ENCODE assay signal across 1 cellular context in the genomic region with DNA sequence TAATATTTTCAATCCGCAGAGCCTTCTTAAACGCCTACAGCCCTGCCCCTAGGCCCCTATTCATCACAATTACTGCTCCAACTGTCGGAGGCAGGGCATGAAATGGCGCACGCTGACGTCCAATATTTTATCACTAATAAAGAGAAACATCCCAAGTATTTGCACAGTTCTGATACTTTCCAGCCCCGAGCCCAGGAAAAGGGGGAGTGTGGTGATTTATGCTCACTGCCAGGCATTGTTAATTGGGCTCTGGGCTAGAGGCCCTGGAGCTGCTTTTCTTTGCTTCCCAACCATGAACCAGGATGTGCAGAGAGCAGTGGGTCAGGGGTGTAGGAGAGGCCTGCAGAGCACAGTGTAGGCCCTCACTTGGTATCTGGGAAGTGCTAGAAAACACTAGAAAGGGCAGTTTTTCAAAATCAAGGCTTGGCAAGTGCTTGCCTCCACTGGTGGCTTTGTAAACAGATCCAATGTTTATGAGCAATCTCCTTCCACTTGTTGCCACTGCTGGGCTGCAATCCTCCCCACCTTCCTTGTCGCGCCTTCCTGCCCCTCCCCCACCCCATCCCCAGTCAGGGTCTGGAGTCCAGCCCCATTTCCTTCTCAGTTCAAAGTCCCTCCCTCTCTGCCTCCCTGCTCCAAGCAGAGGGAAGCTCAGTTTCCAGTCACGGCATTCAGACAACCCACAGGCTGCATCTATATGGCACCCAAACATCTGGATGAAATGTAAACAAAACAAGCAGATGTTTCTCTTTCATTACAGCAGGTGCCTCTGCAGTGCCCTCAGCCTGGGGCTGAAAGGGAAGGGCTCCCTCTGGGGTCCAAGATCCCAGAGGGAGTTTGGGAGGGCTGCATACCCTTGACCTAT.
TF ChIP-seq lines count a peak whose summit lies in the region.

No MANE protein-coding gene starts in this region.

TF ChIP-seq in HepG2, 621 proteins besides CTCF, POLR2A, EP300 and RAD21 (continued from another document and continues in another):
- TF ChIP-seq, protein P1, sequence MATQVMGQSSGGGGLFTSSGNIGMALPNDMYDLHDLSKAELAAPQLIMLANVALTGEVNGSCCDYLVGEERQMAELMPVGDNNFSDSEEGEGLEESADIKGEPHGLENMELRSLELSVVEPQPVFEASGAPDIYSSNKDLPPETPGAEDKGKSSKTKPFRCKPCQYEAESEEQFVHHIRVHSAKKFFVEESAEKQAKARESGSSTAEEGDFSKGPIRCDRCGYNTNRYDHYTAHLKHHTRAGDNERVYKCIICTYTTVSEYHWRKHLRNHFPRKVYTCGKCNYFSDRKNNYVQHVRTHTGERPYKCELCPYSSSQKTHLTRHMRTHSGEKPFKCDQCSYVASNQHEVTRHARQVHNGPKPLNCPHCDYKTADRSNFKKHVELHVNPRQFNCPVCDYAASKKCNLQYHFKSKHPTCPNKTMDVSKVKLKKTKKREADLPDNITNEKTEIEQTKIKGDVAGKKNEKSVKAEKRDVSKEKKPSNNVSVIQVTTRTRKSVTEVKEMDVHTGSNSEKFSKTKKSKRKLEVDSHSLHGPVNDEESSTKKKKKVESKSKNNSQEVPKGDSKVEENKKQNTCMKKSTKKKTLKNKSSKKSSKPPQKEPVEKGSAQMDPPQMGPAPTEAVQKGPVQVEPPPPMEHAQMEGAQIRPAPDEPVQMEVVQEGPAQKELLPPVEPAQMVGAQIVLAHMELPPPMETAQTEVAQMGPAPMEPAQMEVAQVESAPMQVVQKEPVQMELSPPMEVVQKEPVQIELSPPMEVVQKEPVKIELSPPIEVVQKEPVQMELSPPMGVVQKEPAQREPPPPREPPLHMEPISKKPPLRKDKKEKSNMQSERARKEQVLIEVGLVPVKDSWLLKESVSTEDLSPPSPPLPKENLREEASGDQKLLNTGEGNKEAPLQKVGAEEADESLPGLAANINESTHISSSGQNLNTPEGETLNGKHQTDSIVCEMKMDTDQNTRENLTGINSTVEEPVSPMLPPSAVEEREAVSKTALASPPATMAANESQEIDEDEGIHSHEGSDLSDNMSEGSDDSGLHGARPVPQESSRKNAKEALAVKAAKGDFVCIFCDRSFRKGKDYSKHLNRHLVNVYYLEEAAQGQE (IDR thresholded peaks at IDR 0.05; ENCODE audit: borderline replicate concordance in 1 of 2, low read depth in 1 of 2, low read length in 2 of 2): peak in 1 of 2 experiments; percentile 25; a peak in 1 of 4 replicates
- TF ChIP-seq KDM6A (CRISPR knock-in tag; IDR thresholded peaks at IDR 0.05; ENCODE audit: low read depth) (peak; percentile 53; the same call in 1 of the 2 replicates), GABPA (IDR thresholded peaks at IDR 0.05; ENCODE audit: low read depth, low read length) (no peak), GABPA (CRISPR knock-in tag; IDR thresholded peaks at IDR 0.05; ENCODE audit: low read depth) (0 out of 2 replicates have a peak, but pooled peaks have one; percentile 41), SOX13 (IDR thresholded peaks at IDR 0.05) (0 out of 2 replicates have a peak, but pooled peaks have one; percentile 18), SOX13 (CRISPR knock-in tag; conservative IDR thresholded peaks at IDR 0.05 in 1 of 2, IDR thresholded peaks at IDR 0.05 in 1 of 2) (no peak), ZNF891 (CRISPR knock-in tag; IDR thresholded peaks at IDR 0.05) (no peak), ZFP37 (CRISPR knock-in tag; IDR thresholded peaks at IDR 0.05; ENCODE audit: borderline replicate concordance) (no peak; the same call in 1 of the 2 replicates), ZBTB7B (CRISPR knock-in tag; IDR thresholded peaks at IDR 0.05) (no peak), ZNF777 (CRISPR knock-in tag; IDR thresholded peaks at IDR 0.05) (no peak), ZSCAN29 (CRISPR knock-in tag; conservative IDR thresholded peaks at IDR 0.05) (0 out of 2 replicates have a peak, but pooled peaks have one; percentile 50), MIXL1 (CRISPR knock-in tag; IDR thresholded peaks at IDR 0.05) (0 out of 2 replicates have a peak, but pooled peaks have one; percentile 16), ZNF292 (CRISPR knock-in tag; IDR thresholded peaks at IDR 0.05; ENCODE audit: borderline replicate concordance, low read depth) (peak; percentile 81; the same call in 1 of the 2 replicates), ELF3 (CRISPR knock-in tag; IDR thresholded peaks at IDR 0.05) (peak; percentile 74), SALL1 (CRISPR knock-in tag; IDR thresholded peaks at IDR 0.05) (peak; percentile 80), TAF15 (IDR thresholded peaks at IDR 0.05; ENCODE audit: low read depth, low read length, poor library complexity, severe bottlenecking) (no peak), ZNF350 (CRISPR knock-in tag; IDR thresholded peaks at IDR 0.05; ENCODE audit: borderline replicate concordance, low read depth) (peak; percentile 52; the same call in 1 of the 2 replicates), ZNF746 (CRISPR knock-in tag; IDR thresholded peaks at IDR 0.05) (0 out of 2 replicates have a peak, but pooled peaks have one; percentile 40), ZSCAN31 (CRISPR knock-in tag; IDR thresholded peaks at IDR 0.05; ENCODE audit: low read depth) (no peak), ZNF605 (CRISPR knock-in tag; IDR thresholded peaks at IDR 0.05) (no peak), FOXP1 (IDR thresholded peaks at IDR 0.05) (no peak), FOXP1 (CRISPR knock-in tag; IDR thresholded peaks at IDR 0.05) (peak; percentile 47; the same call in 1 of the 2 replicates), HNF4A (CRISPR knock-in tag; IDR thresholded peaks at IDR 0.05) (peak; percentile 83), ZNF20 (CRISPR knock-in tag; IDR thresholded peaks at IDR 0.05) (no peak), FOXA3 (CRISPR knock-in tag; IDR thresholded peaks at IDR 0.05) (peak; percentile 43), SP4 (CRISPR knock-in tag; IDR thresholded peaks at IDR 0.05) (no peak), KDM2A (CRISPR knock-in tag; IDR thresholded peaks at IDR 0.05; ENCODE audit: borderline replicate concordance, low read depth) (peak; percentile 43; the same call in 1 of the 2 replicates), ZNF121 (CRISPR knock-in tag; IDR thresholded peaks at IDR 0.05) (no peak), ZFX (CRISPR knock-in tag; IDR thresholded peaks at IDR 0.05; ENCODE audit: low read depth) (peak; percentile 54), IKZF1 (IDR thresholded peaks at IDR 0.05) (no peak), ZMYM2 (CRISPR knock-in tag; IDR thresholded peaks at IDR 0.05) (no peak)
- TF ChIP-seq, protein P2, sequence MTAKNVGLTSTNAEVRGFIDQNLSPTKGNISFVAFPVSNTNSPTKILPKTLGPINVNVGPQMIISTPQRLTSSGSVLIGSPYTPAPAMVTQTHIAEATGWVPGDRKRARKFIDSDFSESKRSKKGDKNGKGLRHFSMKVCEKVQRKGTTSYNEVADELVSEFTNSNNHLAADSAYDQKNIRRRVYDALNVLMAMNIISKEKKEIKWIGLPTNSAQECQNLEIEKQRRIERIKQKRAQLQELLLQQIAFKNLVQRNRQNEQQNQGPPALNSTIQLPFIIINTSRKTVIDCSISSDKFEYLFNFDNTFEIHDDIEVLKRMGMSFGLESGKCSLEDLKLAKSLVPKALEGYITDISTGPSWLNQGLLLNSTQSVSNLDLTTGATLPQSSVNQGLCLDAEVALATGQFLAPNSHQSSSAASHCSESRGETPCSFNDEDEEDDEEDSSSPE (CRISPR knock-in tag; IDR thresholded peaks at IDR 0.05): 0 out of 2 replicates have a peak, but pooled peaks have one; percentile 8
- TF ChIP-seq, protein P3, sequence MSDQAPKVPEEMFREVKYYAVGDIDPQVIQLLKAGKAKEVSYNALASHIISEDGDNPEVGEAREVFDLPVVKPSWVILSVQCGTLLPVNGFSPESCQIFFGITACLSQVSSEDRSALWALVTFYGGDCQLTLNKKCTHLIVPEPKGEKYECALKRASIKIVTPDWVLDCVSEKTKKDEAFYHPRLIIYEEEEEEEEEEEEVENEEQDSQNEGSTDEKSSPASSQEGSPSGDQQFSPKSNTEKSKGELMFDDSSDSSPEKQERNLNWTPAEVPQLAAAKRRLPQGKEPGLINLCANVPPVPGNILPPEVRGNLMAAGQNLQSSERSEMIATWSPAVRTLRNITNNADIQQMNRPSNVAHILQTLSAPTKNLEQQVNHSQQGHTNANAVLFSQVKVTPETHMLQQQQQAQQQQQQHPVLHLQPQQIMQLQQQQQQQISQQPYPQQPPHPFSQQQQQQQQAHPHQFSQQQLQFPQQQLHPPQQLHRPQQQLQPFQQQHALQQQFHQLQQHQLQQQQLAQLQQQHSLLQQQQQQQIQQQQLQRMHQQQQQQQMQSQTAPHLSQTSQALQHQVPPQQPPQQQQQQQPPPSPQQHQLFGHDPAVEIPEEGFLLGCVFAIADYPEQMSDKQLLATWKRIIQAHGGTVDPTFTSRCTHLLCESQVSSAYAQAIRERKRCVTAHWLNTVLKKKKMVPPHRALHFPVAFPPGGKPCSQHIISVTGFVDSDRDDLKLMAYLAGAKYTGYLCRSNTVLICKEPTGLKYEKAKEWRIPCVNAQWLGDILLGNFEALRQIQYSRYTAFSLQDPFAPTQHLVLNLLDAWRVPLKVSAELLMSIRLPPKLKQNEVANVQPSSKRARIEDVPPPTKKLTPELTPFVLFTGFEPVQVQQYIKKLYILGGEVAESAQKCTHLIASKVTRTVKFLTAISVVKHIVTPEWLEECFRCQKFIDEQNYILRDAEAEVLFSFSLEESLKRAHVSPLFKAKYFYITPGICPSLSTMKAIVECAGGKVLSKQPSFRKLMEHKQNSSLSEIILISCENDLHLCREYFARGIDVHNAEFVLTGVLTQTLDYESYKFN (CRISPR knock-in tag; conservative IDR thresholded peaks at IDR 0.05): peak; percentile 85
- TF ChIP-seq, protein P4, sequence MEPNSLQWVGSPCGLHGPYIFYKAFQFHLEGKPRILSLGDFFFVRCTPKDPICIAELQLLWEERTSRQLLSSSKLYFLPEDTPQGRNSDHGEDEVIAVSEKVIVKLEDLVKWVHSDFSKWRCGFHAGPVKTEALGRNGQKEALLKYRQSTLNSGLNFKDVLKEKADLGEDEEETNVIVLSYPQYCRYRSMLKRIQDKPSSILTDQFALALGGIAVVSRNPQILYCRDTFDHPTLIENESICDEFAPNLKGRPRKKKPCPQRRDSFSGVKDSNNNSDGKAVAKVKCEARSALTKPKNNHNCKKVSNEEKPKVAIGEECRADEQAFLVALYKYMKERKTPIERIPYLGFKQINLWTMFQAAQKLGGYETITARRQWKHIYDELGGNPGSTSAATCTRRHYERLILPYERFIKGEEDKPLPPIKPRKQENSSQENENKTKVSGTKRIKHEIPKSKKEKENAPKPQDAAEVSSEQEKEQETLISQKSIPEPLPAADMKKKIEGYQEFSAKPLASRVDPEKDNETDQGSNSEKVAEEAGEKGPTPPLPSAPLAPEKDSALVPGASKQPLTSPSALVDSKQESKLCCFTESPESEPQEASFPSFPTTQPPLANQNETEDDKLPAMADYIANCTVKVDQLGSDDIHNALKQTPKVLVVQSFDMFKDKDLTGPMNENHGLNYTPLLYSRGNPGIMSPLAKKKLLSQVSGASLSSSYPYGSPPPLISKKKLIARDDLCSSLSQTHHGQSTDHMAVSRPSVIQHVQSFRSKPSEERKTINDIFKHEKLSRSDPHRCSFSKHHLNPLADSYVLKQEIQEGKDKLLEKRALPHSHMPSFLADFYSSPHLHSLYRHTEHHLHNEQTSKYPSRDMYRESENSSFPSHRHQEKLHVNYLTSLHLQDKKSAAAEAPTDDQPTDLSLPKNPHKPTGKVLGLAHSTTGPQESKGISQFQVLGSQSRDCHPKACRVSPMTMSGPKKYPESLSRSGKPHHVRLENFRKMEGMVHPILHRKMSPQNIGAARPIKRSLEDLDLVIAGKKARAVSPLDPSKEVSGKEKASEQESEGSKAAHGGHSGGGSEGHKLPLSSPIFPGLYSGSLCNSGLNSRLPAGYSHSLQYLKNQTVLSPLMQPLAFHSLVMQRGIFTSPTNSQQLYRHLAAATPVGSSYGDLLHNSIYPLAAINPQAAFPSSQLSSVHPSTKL (CRISPR knock-in tag; IDR thresholded peaks at IDR 0.05): peak; percentile 63
- TF ChIP-seq, protein P5, sequence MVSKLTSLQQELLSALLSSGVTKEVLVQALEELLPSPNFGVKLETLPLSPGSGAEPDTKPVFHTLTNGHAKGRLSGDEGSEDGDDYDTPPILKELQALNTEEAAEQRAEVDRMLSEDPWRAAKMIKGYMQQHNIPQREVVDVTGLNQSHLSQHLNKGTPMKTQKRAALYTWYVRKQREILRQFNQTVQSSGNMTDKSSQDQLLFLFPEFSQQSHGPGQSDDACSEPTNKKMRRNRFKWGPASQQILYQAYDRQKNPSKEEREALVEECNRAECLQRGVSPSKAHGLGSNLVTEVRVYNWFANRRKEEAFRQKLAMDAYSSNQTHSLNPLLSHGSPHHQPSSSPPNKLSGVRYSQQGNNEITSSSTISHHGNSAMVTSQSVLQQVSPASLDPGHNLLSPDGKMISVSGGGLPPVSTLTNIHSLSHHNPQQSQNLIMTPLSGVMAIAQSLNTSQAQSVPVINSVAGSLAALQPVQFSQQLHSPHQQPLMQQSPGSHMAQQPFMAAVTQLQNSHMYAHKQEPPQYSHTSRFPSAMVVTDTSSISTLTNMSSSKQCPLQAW (CRISPR knock-in tag; IDR thresholded peaks at IDR 0.05): peak; percentile 30; the same call in 1 of the 2 replicates
- TF ChIP-seq, protein P6, sequence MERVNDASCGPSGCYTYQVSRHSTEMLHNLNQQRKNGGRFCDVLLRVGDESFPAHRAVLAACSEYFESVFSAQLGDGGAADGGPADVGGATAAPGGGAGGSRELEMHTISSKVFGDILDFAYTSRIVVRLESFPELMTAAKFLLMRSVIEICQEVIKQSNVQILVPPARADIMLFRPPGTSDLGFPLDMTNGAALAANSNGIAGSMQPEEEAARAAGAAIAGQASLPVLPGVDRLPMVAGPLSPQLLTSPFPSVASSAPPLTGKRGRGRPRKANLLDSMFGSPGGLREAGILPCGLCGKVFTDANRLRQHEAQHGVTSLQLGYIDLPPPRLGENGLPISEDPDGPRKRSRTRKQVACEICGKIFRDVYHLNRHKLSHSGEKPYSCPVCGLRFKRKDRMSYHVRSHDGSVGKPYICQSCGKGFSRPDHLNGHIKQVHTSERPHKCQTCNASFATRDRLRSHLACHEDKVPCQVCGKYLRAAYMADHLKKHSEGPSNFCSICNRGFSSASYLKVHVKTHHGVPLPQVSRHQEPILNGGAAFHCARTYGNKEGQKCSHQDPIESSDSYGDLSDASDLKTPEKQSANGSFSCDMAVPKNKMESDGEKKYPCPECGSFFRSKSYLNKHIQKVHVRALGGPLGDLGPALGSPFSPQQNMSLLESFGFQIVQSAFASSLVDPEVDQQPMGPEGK (CRISPR knock-in tag; IDR thresholded peaks at IDR 0.05): peak; percentile 41; the same call in 1 of the 2 replicates
- TF ChIP-seq, protein P7, sequence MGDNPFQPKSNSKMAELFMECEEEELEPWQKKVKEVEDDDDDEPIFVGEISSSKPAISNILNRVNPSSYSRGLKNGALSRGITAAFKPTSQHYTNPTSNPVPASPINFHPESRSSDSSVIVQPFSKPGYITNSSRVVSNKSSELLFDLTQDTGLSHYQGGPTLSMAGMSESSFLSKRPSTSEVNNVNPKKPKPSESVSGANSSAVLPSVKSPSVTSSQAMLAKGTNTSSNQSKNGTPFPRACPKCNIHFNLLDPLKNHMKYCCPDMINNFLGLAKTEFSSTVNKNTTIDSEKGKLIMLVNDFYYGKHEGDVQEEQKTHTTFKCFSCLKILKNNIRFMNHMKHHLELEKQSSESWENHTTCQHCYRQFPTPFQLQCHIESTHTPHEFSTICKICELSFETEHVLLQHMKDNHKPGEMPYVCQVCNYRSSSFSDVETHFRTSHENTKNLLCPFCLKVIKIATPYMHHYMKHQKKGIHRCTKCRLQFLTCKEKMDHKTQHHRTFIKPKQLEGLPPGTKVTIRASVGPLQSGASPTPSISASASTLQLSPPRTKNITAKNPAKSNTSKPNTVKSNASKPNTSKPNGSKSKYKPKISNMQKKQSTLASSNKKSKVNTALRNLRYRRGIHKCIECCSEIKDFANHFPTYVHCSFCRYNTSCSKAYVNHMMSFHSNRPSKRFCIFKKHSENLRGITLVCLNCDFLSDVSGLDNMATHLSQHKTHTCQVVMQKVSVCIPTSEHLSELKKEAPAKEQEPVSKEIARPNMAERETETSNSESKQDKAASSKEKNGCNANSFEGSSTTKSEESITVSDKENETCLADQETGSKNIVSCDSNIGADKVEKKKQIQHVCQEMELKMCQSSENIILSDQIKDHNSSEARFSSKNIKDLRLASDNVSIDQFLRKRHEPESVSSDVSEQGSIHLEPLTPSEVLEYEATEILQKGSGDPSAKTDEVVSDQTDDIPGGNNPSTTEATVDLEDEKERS (CRISPR knock-in tag; IDR thresholded peaks at IDR 0.05): no peak
